Comparison of ENCODE assay signal across 8 cellular contexts in the genomic region with DNA sequence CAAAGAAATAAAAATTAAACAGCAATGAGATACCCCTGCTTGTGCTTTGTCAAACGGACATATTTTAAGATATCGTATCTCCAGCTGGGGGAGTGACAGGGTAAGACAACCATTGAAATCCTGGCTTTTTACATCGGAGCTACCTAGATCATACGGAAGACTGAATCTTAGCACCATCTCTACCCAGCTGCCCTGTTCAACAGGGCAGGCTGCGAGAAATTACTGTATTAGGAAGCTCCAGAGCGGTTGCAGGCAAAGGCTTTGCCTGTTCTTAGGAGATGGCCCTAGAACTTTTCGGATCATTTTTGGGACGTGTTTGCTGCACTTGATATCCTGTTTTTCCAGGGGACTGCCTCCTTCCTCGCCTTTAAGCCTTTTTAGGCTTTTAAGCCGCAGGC. TPM values are rescaled to one million over a fixed set of nuclear protein-coding genes. Genes with fewer than 3 reads are reported as not detected.
DNase-seq lines count a peak whose midpoint lies in the region; ATAC-seq and TF ChIP-seq lines count a peak whose summit lies in the region.

No MANE protein-coding gene starts in this region.

- H3K27me3 Mint-ChIP-seq in activated naive CD8-positive, alpha-beta T cell: no peaks in the 10 kb centered on the region
- H3K27me3 Mint-ChIP-seq in stimulated activated naive CD8-positive, alpha-beta T cell treated with anti-CD3 and anti-CD28 coated beads, Interleukin-15, amount 100 ng/mL, for 72 hours: peaks cover 12% of the 10 kb centered on the region

- DNase-seq in heart right ventricle (no peak), Right ventricle myocardium inferior (ENCODE audit: missing footprints) (no peak), NCI-H774 (lab: John Stamatoyannopoulos, UW) (no peak)
- no peak for DNase-seq in stimulated activated naive CD8-positive, alpha-beta T cell treated with anti-CD3 and anti-CD28 coated beads, Interleukin-15, amount 100 ng/mL, for 72 hours
- no peak for DNase-seq in stimulated activated CD4-positive, alpha-beta T cell treated with anti-CD3 and anti-CD28 coated beads, Interleukin-15, amount 100 ng/mL, for 24 hours

- peak overlapping the region; percentile 90 for H3K4me3 Mint-ChIP-seq in activated naive CD8-positive, alpha-beta T cell
- H3K4me3 Mint-ChIP-seq in stimulated activated naive CD8-positive, alpha-beta T cell treated with anti-CD3 and anti-CD28 coated beads, Interleukin-15, amount 100 ng/mL, for 72 hours: peak overlapping the region; percentile 90 to 94

- no peaks in the 10 kb centered on the region for H3K9me3 Mint-ChIP-seq in activated naive CD8-positive, alpha-beta T cell (ENCODE audit: low read depth)
- no peaks in the 10 kb centered on the region for H3K9me3 Mint-ChIP-seq in stimulated activated naive CD8-positive, alpha-beta T cell treated with anti-CD3 and anti-CD28 coated beads, Interleukin-15, amount 100 ng/mL, for 72 hours

- 4 to 5% methylated on average over 10 of the region's 10 CpGs for WGBS in heart right ventricle, 2 donors

- H3K27me3 ChIP-seq in heart right ventricle: no peaks in the 10 kb centered on the region
- peaks cover 93% of the 10 kb centered on the region for H3K27me3 ChIP-seq in iPS-20b (ENCODE audit: insufficient read depth, low read length)

- H3K9ac ChIP-seq in iPS-20b (ENCODE audit: low read depth, low read length): peak overlapping the region; percentile 33; the same call in 1 of the 2 replicates

- peak overlapping the region; percentile 97 to 100 (median 98) for H3K27ac ChIP-seq in heart right ventricle
- H3K27ac ChIP-seq in iPS-20b (ENCODE audit: low read length): no peak overlapping the region

- H3K9me3 ChIP-seq in heart right ventricle (no peaks in the 10 kb centered on the region), iPS-20b (ENCODE audit: insufficient read depth, low read depth, low read length) (no peaks in the 10 kb centered on the region)

- H3K27ac Mint-ChIP-seq in activated naive CD8-positive, alpha-beta T cell: peak overlapping the region; percentile 83
- H3K27ac Mint-ChIP-seq in stimulated activated naive CD8-positive, alpha-beta T cell treated with anti-CD3 and anti-CD28 coated beads, Interleukin-15, amount 100 ng/mL, for 72 hours: peak overlapping the region in 1 of 2 donors; percentile 7

- no peak for ATAC-seq in heart right ventricle
- ATAC-seq in Right ventricle myocardium inferior: no peak
- no peak for ATAC-seq in stimulated activated naive CD8-positive, alpha-beta T cell treated with anti-CD3 and anti-CD28 coated beads, Interleukin-15, amount 100 ng/mL, for 72 hours
- ATAC-seq in HG03457 (IDR thresholded peaks at IDR 0.05; ENCODE audit: unreplicated experiment): no peak

- H3K4me3 ChIP-seq in heart right ventricle: peak overlapping the region; percentile 56 to 94 (median 78)
- peak overlapping the region; percentile 90 for H3K4me3 ChIP-seq in iPS-20b (ENCODE audit: low read length)

- intact Hi-C loops in heart right ventricle (cut with DNase I) (loop anchor here in 2 of 10 donors (2.0 to 5.0 kb wide), 2 partner anchors 125 to 128 kb away; no protein-coding TSS in a partner anchor), Right ventricle myocardium inferior (cut with DNase I) (no loop called here)

- peaks cover 12 to 49% (median 34%) of the 10 kb centered on the region in 9 donors for H3K4me1 ChIP-seq in heart right ventricle
- peaks cover 5% of the 10 kb centered on the region; the same call in 1 of the 2 replicates for H3K4me1 ChIP-seq in iPS-20b (ENCODE audit: insufficient read depth, low read length)

- peak in 2 of 9 donors; percentile 12 to 14 for TF ChIP-seq CTCF in heart right ventricle (IDR thresholded peaks at IDR 0.05)

- H3K36me3 ChIP-seq in heart right ventricle (no peaks in the 10 kb centered on the region), iPS-20b (ENCODE audit: insufficient read depth, low read depth, low read length) (no peaks in the 10 kb centered on the region)

- H3K36me3 Mint-ChIP-seq in activated naive CD8-positive, alpha-beta T cell: no peaks in the 10 kb centered on the region

- H3K4me1 Mint-ChIP-seq in activated naive CD8-positive, alpha-beta T cell (ENCODE audit: low read depth): peaks cover 27% of the 10 kb centered on the region
- peaks cover 19% of the 10 kb centered on the region for H3K4me1 Mint-ChIP-seq in stimulated activated naive CD8-positive, alpha-beta T cell treated with anti-CD3 and anti-CD28 coated beads, Interleukin-15, amount 100 ng/mL, for 72 hours

RNA-seq across cellular contexts. Expression of a gene that starts 2.0 kb away (rescaled TPM):
- 10 to 100 TPM; 15.9 to 22.7 (median 17.3) TPM for total RNA-seq in heart right ventricle
- 1 to 10 TPM; 3.7 to 6.2 TPM for polyA plus RNA-seq in heart right ventricle
- total RNA-seq in Right ventricle myocardium inferior: 17.8 TPM

RNA-seq across cellular contexts. Expression of a gene that starts 38.4 kb away (rescaled TPM):
- total RNA-seq in heart right ventricle: 10 to 100 TPM in 6 of 10 donors, 1 to 10 TPM in 4; 7.4 to 13.5 (median 11.2) TPM
- 1 to 10 TPM; 2.5 to 2.9 TPM for polyA plus RNA-seq in heart right ventricle
- 7.7 TPM for total RNA-seq in Right ventricle myocardium inferior
